In genomic region chr4:109162759-109163158, GRCh38 we compare ENCODE assay signal across 28 cellular contexts.
"Had no signal": no experiment of that assay in that cellular context is flagged by ENCODE, and none has a peak within 500 bp of the region (broad histone marks: within the 10 kb centered on the region; RNA-seq: fewer than 3 reads in every experiment).

No MANE protein-coding gene starts in this region.

- H3K4me1 ChIP-seq: esophagus squamous epithelium, gastrocnemius medialis, left ventricle myocardium inferior, sigmoid colon had no signal

- H3K36me3 Mint-ChIP-seq: activated naive CD4-positive, alpha-beta T cell treated with anti-CD3 and anti-CD28 coated beads, Interleukin-2, amount 50 U/mL, for 72 hours; brain; mesothelial cell of epicardium; naive thymus-derived CD8-positive, alpha-beta T cell; type B pancreatic cell had no signal

- H3K4me1 Mint-ChIP-seq: activated B cell treated with CpG ODN at 0.5 μM for 24 hours; activated CD4-positive, alpha-beta T cell treated with anti-CD3 and anti-CD28 coated beads for 36 hours; activated T-helper 17 cell treated with anti-CD3 and anti-CD28 coated beads, Interleukin-2, amount 50 U/mL, for 72 hours; naive thymus-derived CD8-positive, alpha-beta T cell had no signal

- H3K9me3 Mint-ChIP-seq: activated B cell treated with CpG ODN at 0.5 μM for 24 hours; activated naive CD4-positive, alpha-beta T cell treated with anti-CD3 and anti-CD28 coated beads, Interleukin-2, amount 50 U/mL, for 72 hours; activated T-cell treated with anti-CD3 and anti-CD28 coated beads, Interleukin-2, amount 50 U/mL, for 24 hours; activated T-helper 17 cell treated with anti-CD3 and anti-CD28 coated beads, Interleukin-2, amount 50 U/mL, for 72 hours; brain; mesothelial cell of epicardium; naive thymus-derived CD8-positive, alpha-beta T cell; type B pancreatic cell had no signal

- H3K9me3 ChIP-seq: esophagus squamous epithelium, gastrocnemius medialis, left ventricle myocardium inferior, neutrophil, ovary, thoracic aorta had no signal

- H3K27me3 Mint-ChIP-seq: activated CD4-positive, alpha-beta T cell treated with anti-CD3 and anti-CD28 coated beads for 36 hours; brain had no signal

- H3K36me3 ChIP-seq: esophagus squamous epithelium, gastrocnemius medialis, left ventricle myocardium inferior, neutrophil, ovary, sigmoid colon, thoracic aorta had no signal

- H3K27ac Mint-ChIP-seq: activated B cell treated with CpG ODN at 0.5 μM for 24 hours; activated CD4-positive, alpha-beta T cell treated with anti-CD3 and anti-CD28 coated beads for 36 hours; activated naive CD4-positive, alpha-beta T cell treated with anti-CD3 and anti-CD28 coated beads, Interleukin-2, amount 50 U/mL, for 72 hours; activated T-cell treated with anti-CD3 and anti-CD28 coated beads, Interleukin-2, amount 50 U/mL, for 24 hours; activated T-helper 17 cell treated with anti-CD3 and anti-CD28 coated beads, Interleukin-2, amount 50 U/mL, for 72 hours; brain; naive thymus-derived CD8-positive, alpha-beta T cell; type B pancreatic cell had no signal

- H3K4me3 ChIP-seq: esophagus squamous epithelium, gastrocnemius medialis, left ventricle myocardium inferior, ovary, sigmoid colon, smooth muscle cell, thoracic aorta had no signal

- H3K27me3 ChIP-seq: esophagus squamous epithelium, gastrocnemius medialis, neutrophil, ovary, sigmoid colon had no signal

- H3K27ac ChIP-seq: esophagus squamous epithelium, gastrocnemius medialis, left ventricle myocardium inferior, neutrophil, ovary, sigmoid colon, thoracic aorta had no signal

- ATAC-seq: activated CD4-positive, alpha-beta T cell treated with anti-CD3 and anti-CD28 coated beads for 36 hours; activated naive CD4-positive, alpha-beta T cell treated with anti-CD3 and anti-CD28 coated beads, Interleukin-2, amount 50 U/mL, for 72 hours; activated T-helper 17 cell treated with anti-CD3 and anti-CD28 coated beads, Interleukin-2, amount 50 U/mL, for 72 hours; gastrocnemius medialis; naive thymus-derived CD8-positive, alpha-beta T cell had no signal

- H3K4me2 ChIP-seq: smooth muscle cell had no signal

- H3K4me3 Mint-ChIP-seq: activated B cell treated with CpG ODN at 0.5 μM for 24 hours; activated CD4-positive, alpha-beta T cell treated with anti-CD3 and anti-CD28 coated beads for 36 hours; activated T-cell treated with anti-CD3 and anti-CD28 coated beads, Interleukin-2, amount 50 U/mL, for 24 hours; activated T-helper 17 cell treated with anti-CD3 and anti-CD28 coated beads, Interleukin-2, amount 50 U/mL, for 72 hours; brain; mesothelial cell of epicardium; naive thymus-derived CD8-positive, alpha-beta T cell; type B pancreatic cell had no signal

- DNase-seq: activated B cell treated with CpG ODN at 0.5 μM for 24 hours; activated CD4-positive, alpha-beta T cell treated with anti-CD3 and anti-CD28 coated beads for 36 hours; activated CD4-positive, alpha-beta T cell treated with anti-CD3 and anti-CD28 coated beads, Interleukin-2, amount 50 U/mL, for 4 hours; activated CD8-positive, alpha-beta memory T cell treated with anti-CD3 and anti-CD28 coated beads for 24 hours; activated CD8-positive, alpha-beta memory T cell treated with anti-CD3 and anti-CD28 coated beads, Interleukin-2, amount 50 U/mL, for 4 hours; activated T-cell treated with anti-CD3 and anti-CD28 coated beads, Interleukin-2, amount 50 U/mL, for 24 hours; aorta; caudate nucleus; effector memory CD4-positive, alpha-beta T cell; esophagus squamous epithelium; gastrocnemius medialis; hippocampal formation; left ventricle myocardium inferior; naive thymus-derived CD8-positive, alpha-beta T cell; ovary; sigmoid colon; stimulated activated CD4-positive, alpha-beta T cell treated with anti-CD3 and anti-CD28 coated beads, Interleukin-15, amount 100 ng/mL, for 24 hours; stimulated activated CD4-positive, alpha-beta T cell treated with anti-CD3 and anti-CD28 coated beads, Interleukin-2, amount 100 ng/mL, for 48 hours; stimulated activated naive CD4-positive, alpha-beta T cell treated with Interleukin-2 at 50 U/mL for 16 hours; T-helper 9 cell had no signal
